5 cellular contexts compared by ENCODE assay signal in the genomic region with DNA sequence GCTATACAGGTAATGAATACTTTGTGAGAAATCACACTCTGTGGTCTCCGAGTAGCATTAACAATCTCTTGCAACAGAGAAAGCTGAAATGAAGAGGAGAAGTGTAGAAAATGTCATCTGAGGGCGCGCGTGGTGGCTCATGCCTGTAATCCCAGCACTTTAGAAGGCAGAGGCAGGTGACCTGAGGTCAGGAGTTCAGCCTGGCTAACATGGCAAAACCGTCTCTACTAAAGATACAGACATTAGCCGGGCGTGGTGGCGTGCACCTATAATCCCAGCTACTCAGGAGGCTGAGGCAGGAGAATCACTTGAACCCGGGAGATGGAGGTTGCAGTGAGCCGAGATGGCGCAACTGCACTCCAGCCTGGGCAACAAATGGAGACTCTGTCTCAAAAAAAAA. TPM values are rescaled to one million over a fixed set of nuclear protein-coding genes. Genes with fewer than 3 reads are reported as not detected.
"Had no signal": no experiment of that assay in that cellular context is flagged by ENCODE, and none has a peak within 500 bp of the region (broad histone marks: within the 10 kb centered on the region; RNA-seq: fewer than 3 reads in every experiment).

No MANE protein-coding gene starts in this region.

RNA-seq across cellular contexts. Expression of gene BMERB1, which starts 20.5 kb away (rescaled TPM):
- total RNA-seq: OCI-LY7 had no signal

RNA-seq across cellular contexts. Expression of gene MPV17L, which starts 59.4 kb away (rescaled TPM):
- total RNA-seq: K562, RPMI7951, SJCRH30, SK-MEL-5 had no signal
- polyA plus RNA-seq: K562 had no signal
